Comparison of ENCODE assay signal across 22 cellular contexts in the genomic region with DNA sequence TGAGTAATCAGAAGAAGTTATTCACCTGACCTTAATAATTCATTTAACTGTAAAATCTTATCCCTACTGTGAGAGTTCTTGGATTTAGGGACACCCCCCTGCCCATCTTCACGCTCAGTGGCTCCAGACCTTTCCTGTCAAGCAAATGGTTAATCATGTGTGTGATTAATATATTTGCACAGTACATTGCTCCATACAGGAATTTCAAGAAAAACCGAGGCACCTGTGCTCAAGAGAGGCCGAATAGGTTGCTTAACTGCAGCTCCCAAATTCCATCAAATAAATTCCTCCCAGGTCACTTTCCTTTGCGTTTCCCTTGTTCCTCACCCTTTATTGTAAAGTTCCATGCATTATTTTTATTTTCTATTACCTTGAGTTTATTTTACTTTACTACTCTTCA.
"Had no signal": no experiment of that assay in that cellular context is flagged by ENCODE, and none has a peak within 500 bp of the region (broad histone marks: within the 10 kb centered on the region; RNA-seq: fewer than 3 reads in every experiment).

No MANE protein-coding gene starts in this region.

- H3K36me3 ChIP-seq: heart right ventricle, left ventricle myocardium inferior, right atrium auricular region, right lobe of liver, tibial nerve, upper lobe of left lung had no signal

- DNase-seq: heart right ventricle; islet precursor cell; left cardiac atrium; left ventricle myocardium inferior; mesenchymal stem cell; naive thymus-derived CD8-positive, alpha-beta T cell; nucleus accumbens; right lobe of liver; stimulated activated CD4-positive, alpha-beta T cell treated with anti-CD3 and anti-CD28 coated beads, Interleukin-1b, Interleukin-23, amount 100 ng/mL, for 48 hours; stimulated activated CD4-positive, alpha-beta T cell treated with anti-CD3 and anti-CD28 coated beads, Interleukin-2, amount 100 ng/mL, for 48 hours; stimulated activated CD4-positive, alpha-beta T cell treated with anti-CD3 and anti-CD28 coated beads, Interleukin-4, amount 100 ng/mL, for 4 hours; stimulated activated CD8-positive, alpha-beta memory T cell treated with anti-CD3 and anti-CD28 coated beads, Interleukin-4, amount 100 ng/mL, for 48 hours; stimulated activated naive CD4-positive, alpha-beta T cell treated with Interleukin-2 at 50 U/mL for 16 hours; stimulated activated naive CD8-positive, alpha-beta T cell treated with anti-CD3 and anti-CD28 coated beads, Interleukin-15, amount 100 ng/mL, for 72 hours; substantia nigra; upper lobe of left lung had no signal

- ATAC-seq: heart right ventricle; left cardiac atrium; naive thymus-derived CD8-positive, alpha-beta T cell; right lobe of liver; stimulated activated memory B cell treated with anti-CD40 and anti-IgM and Interleukin-4, amounts not matched to agents 10 μg/mL and 1 μg/mL and 100 μg/mL, for 72 hours; stimulated activated naive CD8-positive, alpha-beta T cell treated with anti-CD3 and anti-CD28 coated beads, Interleukin-15, amount 100 ng/mL, for 72 hours had no signal

- H3K4me3 ChIP-seq: heart right ventricle, hepatocyte, left ventricle myocardium inferior, right atrium auricular region, right lobe of liver, smooth muscle cell, tibial nerve, upper lobe of left lung had no signal

- H3K9me3 ChIP-seq: heart right ventricle, left ventricle myocardium inferior, right atrium auricular region, right lobe of liver, tibial nerve, upper lobe of left lung had no signal

- H3K27ac ChIP-seq: heart right ventricle, hepatocyte, left ventricle myocardium inferior, parathyroid adenoma, right atrium auricular region, right lobe of liver, tibial nerve, upper lobe of left lung had no signal

- H3K4me1 ChIP-seq: parathyroid adenoma, right lobe of liver, tibial nerve had no signal

- H3K27me3 ChIP-seq: heart right ventricle, hepatocyte, right atrium auricular region, right lobe of liver, tibial nerve, upper lobe of left lung had no signal
